ENCODE assay signal across 1 cellular context in genomic region chr2:168186452-168186851, GRCh38.
TF ChIP-seq lines count a peak whose summit lies in the region.

No MANE protein-coding gene starts in this region.

TF ChIP-seq in HCT116, 20 proteins besides CTCF, POLR2A, EP300 and RAD21 (continued from another document):
- TF ChIP-seq REST (IDR thresholded peaks at IDR 0.05; ENCODE audit: low read depth) (no peak), ZNF274 (IDR thresholded peaks at IDR 0.05; ENCODE audit: low read depth, low read length) (no peak), TCF7L2 (IDR thresholded peaks at IDR 0.05; ENCODE audit: borderline replicate concordance, extremely low read depth, insufficient read depth, insufficient read length) (no peak), CBX3 (IDR thresholded peaks at IDR 0.05; ENCODE audit: low read depth) (no peak), MAX (IDR thresholded peaks at IDR 0.05) (no peak), JUND (IDR thresholded peaks at IDR 0.05) (no peak), CEBPB (IDR thresholded peaks at IDR 0.05; ENCODE audit: low read depth) (no peak), EZH2phosphoT487 (IDR thresholded peaks at IDR 0.05; ENCODE audit: borderline replicate concordance) (no peak), SP1 (IDR thresholded peaks at IDR 0.05; ENCODE audit: low read depth) (no peak), ELF1 (IDR thresholded peaks at IDR 0.05; ENCODE audit: borderline replicate concordance, low read depth) (no peak), ZFX (IDR thresholded peaks at IDR 0.05) (no peak), SIN3A (IDR thresholded peaks at IDR 0.05; ENCODE audit: low read depth) (no peak)
